Comparison of ENCODE assay signal across 1 cellular context in the genomic region with DNA sequence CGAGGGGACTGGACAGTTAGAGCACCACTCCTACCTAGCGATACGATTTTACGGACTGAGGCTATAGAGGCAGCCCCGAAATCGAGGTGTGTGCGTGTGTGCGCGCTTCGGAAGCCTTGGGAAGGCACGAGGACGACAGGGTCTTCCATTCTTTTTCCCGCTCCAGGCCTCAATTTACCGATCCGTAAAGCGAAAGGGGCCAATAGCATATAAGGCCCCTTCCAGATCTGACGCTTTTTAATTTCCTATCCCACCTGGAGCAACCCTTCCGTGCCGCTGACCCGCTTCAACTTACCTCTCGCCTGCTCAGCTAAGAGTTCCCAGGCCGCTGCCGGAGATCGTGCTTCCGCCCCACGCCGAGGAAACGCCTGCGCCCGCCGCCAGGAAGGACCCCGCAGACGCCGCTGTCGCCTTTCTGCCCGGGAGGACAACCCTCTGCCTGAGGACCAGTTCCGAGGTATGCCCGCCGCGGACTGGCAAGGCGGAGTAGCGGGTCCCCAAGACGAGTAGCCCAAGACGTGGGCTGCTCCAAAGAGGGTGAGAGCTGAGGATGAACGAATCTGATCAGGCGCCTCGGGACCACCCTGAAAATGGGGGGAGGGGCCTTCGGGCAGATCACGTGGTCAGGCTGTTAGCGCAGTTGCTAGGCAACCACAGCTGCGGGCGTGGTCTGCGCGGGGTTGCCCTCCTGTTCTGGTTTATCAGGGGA.
TF ChIP-seq lines count a peak whose summit lies in the region.

EFTUD2 (minus strand) TSS at position 372 of the 709 bp plus-strand sequence. CDS start 4,924 bp downstream, outside the sequence.

TF ChIP-seq in HepG2, 621 proteins besides CTCF, POLR2A, EP300 and RAD21 (continued from another document and continues in another):
- TF ChIP-seq PAXIP1 (CRISPR knock-in tag; conservative IDR thresholded peaks at IDR 0.05) = peak; percentile 85
- TF ChIP-seq ZNF558 (CRISPR knock-in tag; IDR thresholded peaks at IDR 0.05; ENCODE audit: borderline replicate concordance) = peak; percentile 83
- peak; percentile 62 for TF ChIP-seq ATF3 (CRISPR knock-in tag; IDR thresholded peaks at IDR 0.05)
- peak; percentile 81; the same call in 1 of the 2 replicates for TF ChIP-seq MYNN (CRISPR knock-in tag; IDR thresholded peaks at IDR 0.05; ENCODE audit: low read depth)
- peak; percentile 99 for TF ChIP-seq ZNF605 (CRISPR knock-in tag; IDR thresholded peaks at IDR 0.05)
- TF ChIP-seq ZSCAN29 (CRISPR knock-in tag; conservative IDR thresholded peaks at IDR 0.05) = peak; percentile 97
- TF ChIP-seq AKAP8 (CRISPR knock-in tag; IDR thresholded peaks at IDR 0.05) = peak; percentile 94
- TF ChIP-seq, protein P1, sequence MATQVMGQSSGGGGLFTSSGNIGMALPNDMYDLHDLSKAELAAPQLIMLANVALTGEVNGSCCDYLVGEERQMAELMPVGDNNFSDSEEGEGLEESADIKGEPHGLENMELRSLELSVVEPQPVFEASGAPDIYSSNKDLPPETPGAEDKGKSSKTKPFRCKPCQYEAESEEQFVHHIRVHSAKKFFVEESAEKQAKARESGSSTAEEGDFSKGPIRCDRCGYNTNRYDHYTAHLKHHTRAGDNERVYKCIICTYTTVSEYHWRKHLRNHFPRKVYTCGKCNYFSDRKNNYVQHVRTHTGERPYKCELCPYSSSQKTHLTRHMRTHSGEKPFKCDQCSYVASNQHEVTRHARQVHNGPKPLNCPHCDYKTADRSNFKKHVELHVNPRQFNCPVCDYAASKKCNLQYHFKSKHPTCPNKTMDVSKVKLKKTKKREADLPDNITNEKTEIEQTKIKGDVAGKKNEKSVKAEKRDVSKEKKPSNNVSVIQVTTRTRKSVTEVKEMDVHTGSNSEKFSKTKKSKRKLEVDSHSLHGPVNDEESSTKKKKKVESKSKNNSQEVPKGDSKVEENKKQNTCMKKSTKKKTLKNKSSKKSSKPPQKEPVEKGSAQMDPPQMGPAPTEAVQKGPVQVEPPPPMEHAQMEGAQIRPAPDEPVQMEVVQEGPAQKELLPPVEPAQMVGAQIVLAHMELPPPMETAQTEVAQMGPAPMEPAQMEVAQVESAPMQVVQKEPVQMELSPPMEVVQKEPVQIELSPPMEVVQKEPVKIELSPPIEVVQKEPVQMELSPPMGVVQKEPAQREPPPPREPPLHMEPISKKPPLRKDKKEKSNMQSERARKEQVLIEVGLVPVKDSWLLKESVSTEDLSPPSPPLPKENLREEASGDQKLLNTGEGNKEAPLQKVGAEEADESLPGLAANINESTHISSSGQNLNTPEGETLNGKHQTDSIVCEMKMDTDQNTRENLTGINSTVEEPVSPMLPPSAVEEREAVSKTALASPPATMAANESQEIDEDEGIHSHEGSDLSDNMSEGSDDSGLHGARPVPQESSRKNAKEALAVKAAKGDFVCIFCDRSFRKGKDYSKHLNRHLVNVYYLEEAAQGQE (IDR thresholded peaks at IDR 0.05; ENCODE audit: borderline replicate concordance in 1 of 2, low read depth in 1 of 2, low read length in 2 of 2) = peak in 1 of 2 experiments; percentile 40; a peak in 1 of 4 replicates
- TF ChIP-seq UBTF (CRISPR knock-in tag; IDR thresholded peaks at IDR 0.05) = peak; percentile 85
- TF ChIP-seq NCOR1 (IDR thresholded peaks at IDR 0.05; ENCODE audit: borderline replicate concordance, low read length) = peak; percentile 67; the same call in 1 of the 2 replicates
- TF ChIP-seq, protein P2, sequence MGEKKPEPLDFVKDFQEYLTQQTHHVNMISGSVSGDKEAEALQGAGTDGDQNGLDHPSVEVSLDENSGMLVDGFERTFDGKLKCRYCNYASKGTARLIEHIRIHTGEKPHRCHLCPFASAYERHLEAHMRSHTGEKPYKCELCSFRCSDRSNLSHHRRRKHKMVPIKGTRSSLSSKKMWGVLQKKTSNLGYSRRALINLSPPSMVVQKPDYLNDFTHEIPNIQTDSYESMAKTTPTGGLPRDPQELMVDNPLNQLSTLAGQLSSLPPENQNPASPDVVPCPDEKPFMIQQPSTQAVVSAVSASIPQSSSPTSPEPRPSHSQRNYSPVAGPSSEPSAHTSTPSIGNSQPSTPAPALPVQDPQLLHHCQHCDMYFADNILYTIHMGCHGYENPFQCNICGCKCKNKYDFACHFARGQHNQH (CRISPR knock-in tag; IDR thresholded peaks at IDR 0.05) = peak; percentile 97
- peak; percentile 84 for TF ChIP-seq RXRB (CRISPR knock-in tag; IDR thresholded peaks at IDR 0.05; ENCODE audit: borderline replicate concordance)
- no peak for TF ChIP-seq HMGA1 (CRISPR knock-in tag; conservative IDR thresholded peaks at IDR 0.05)
- no peak for TF ChIP-seq RCOR2 (CRISPR knock-in tag; IDR thresholded peaks at IDR 0.05)
- TF ChIP-seq ZNF670 (CRISPR knock-in tag; IDR thresholded peaks at IDR 0.05; ENCODE audit: borderline replicate concordance) = peak; percentile 78; the same call in 1 of the 2 replicates
- TF ChIP-seq DMAP1 (CRISPR knock-in tag; IDR thresholded peaks at IDR 0.05) = peak; percentile 99
- TF ChIP-seq MZF1 (CRISPR knock-in tag; IDR thresholded peaks at IDR 0.05; ENCODE audit: borderline replicate concordance) = peak; percentile 18; the same call in 1 of the 2 replicates
- peak; percentile 83; the same call in 1 of the 2 replicates for TF ChIP-seq SNAPC2 (CRISPR knock-in tag; IDR thresholded peaks at IDR 0.05)
- TF ChIP-seq ZNF30 (CRISPR knock-in tag; IDR thresholded peaks at IDR 0.05) = peak; percentile 76; the same call in 1 of the 2 replicates
- TF ChIP-seq HCFC1 (IDR thresholded peaks at IDR 0.05; ENCODE audit: low read depth, low read length) = peak; percentile 85
- peak; percentile 33 for TF ChIP-seq HMG20A (CRISPR knock-in tag; IDR thresholded peaks at IDR 0.05; ENCODE audit: borderline replicate concordance)
- TF ChIP-seq SRSF1 (optimal IDR thresholded peaks at IDR 0.05; ENCODE audit: low read depth, low read length) = no peak
- TF ChIP-seq ZNF570 (CRISPR knock-in tag; IDR thresholded peaks at IDR 0.05; ENCODE audit: borderline replicate concordance) = no peak; the same call in 1 of the 2 replicates
- no peak for TF ChIP-seq MBD4 (IDR thresholded peaks at IDR 0.05; ENCODE audit: borderline replicate concordance, low read length)
- TF ChIP-seq PLRG1 (conservative IDR thresholded peaks at IDR 0.05) = no peak
- no peak for TF ChIP-seq ZFYVE20 (CRISPR knock-in tag; IDR thresholded peaks at IDR 0.05; ENCODE audit: borderline replicate concordance, low read depth)
- TF ChIP-seq, protein P3, sequence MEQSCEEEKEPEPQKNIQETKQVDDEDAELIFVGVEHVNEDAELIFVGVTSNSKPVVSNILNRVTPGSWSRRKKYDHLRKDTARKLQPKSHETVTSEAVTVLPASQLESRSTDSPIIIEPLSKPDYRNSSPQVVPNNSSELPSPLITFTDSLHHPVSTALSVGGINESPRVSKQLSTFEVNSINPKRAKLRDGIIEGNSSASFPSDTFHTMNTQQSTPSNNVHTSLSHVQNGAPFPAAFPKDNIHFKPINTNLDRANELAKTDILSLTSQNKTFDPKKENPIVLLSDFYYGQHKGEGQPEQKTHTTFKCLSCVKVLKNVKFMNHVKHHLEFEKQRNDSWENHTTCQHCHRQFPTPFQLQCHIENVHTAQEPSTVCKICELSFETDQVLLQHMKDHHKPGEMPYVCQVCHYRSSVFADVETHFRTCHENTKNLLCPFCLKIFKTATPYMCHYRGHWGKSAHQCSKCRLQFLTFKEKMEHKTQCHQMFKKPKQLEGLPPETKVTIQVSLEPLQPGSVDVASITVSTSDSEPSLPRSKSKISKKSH (CRISPR knock-in tag; IDR thresholded peaks at IDR 0.05; ENCODE audit: borderline replicate concordance) = peak; percentile 96
- peak; percentile 93 for TF ChIP-seq ZMYM4 (CRISPR knock-in tag; IDR thresholded peaks at IDR 0.05)
- 0 out of 2 replicates have a peak, but pooled peaks have one; percentile 66 for TF ChIP-seq ZNF83 (CRISPR knock-in tag; IDR thresholded peaks at IDR 0.05; ENCODE audit: borderline replicate concordance)
- TF ChIP-seq GFI1 (CRISPR knock-in tag; IDR thresholded peaks at IDR 0.05; ENCODE audit: borderline replicate concordance) = peak; percentile 72; the same call in 1 of the 2 replicates
- TF ChIP-seq ZNF891 (CRISPR knock-in tag; IDR thresholded peaks at IDR 0.05) = peak; percentile 89
- peak; percentile 29; the same call in 1 of the 2 replicates for TF ChIP-seq CAMTA2 (CRISPR knock-in tag; IDR thresholded peaks at IDR 0.05; ENCODE audit: borderline replicate concordance)
- peak; percentile 84 for TF ChIP-seq MXD1 (CRISPR knock-in tag; IDR thresholded peaks at IDR 0.05)
- TF ChIP-seq ZNF792 (CRISPR knock-in tag; IDR thresholded peaks at IDR 0.05) = 0 out of 2 replicates have a peak, but pooled peaks have one; percentile 82
- peak; percentile 99 for TF ChIP-seq KDM2A (CRISPR knock-in tag; IDR thresholded peaks at IDR 0.05; ENCODE audit: borderline replicate concordance, low read depth)
- peak; percentile 78; the same call in 1 of the 2 replicates for TF ChIP-seq ZNF329 (CRISPR knock-in tag; IDR thresholded peaks at IDR 0.05; ENCODE audit: low read depth)
- TF ChIP-seq ZFP62 (CRISPR knock-in tag; IDR thresholded peaks at IDR 0.05) = no peak
- TF ChIP-seq ZNF660 (CRISPR knock-in tag; IDR thresholded peaks at IDR 0.05; ENCODE audit: borderline replicate concordance, low read depth) = no peak
- no peak for TF ChIP-seq HNRNPL (IDR thresholded peaks at IDR 0.05; ENCODE audit: low read depth, low read length)
- peak; percentile 94 for TF ChIP-seq XRCC5 (optimal IDR thresholded peaks at IDR 0.05; ENCODE audit: low read length)
- no peak for TF ChIP-seq PRMT3 (CRISPR knock-in tag; IDR thresholded peaks at IDR 0.05; ENCODE audit: borderline replicate concordance, low read depth)
- TF ChIP-seq, protein P4, sequence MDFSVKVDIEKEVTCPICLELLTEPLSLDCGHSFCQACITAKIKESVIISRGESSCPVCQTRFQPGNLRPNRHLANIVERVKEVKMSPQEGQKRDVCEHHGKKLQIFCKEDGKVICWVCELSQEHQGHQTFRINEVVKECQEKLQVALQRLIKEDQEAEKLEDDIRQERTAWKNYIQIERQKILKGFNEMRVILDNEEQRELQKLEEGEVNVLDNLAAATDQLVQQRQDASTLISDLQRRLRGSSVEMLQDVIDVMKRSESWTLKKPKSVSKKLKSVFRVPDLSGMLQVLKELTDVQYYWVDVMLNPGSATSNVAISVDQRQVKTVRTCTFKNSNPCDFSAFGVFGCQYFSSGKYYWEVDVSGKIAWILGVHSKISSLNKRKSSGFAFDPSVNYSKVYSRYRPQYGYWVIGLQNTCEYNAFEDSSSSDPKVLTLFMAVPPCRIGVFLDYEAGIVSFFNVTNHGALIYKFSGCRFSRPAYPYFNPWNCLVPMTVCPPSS (IDR thresholded peaks at IDR 0.05) = no peak
- TF ChIP-seq, protein P5, sequence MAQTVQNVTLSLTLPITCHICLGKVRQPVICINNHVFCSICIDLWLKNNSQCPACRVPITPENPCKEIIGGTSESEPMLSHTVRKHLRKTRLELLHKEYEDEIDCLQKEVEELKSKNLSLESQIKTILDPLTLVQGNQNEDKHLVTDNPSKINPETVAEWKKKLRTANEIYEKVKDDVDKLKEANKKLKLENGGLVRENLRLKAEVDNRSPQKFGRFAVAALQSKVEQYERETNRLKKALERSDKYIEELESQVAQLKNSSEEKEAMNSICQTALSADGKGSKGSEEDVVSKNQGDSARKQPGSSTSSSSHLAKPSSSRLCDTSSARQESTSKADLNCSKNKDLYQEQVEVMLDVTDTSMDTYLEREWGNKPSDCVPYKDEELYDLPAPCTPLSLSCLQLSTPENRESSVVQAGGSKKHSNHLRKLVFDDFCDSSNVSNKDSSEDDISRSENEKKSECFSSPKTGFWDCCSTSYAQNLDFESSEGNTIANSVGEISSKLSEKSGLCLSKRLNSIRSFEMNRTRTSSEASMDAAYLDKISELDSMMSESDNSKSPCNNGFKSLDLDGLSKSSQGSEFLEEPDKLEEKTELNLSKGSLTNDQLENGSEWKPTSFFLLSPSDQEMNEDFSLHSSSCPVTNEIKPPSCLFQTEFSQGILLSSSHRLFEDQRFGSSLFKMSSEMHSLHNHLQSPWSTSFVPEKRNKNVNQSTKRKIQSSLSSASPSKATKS (CRISPR knock-in tag; IDR thresholded peaks at IDR 0.05) = peak; percentile 28; the same call in 1 of the 2 replicates
